11 cellular contexts compared by ENCODE assay signal in genomic region chr11:940496-941135, GRCh38. TPM values are rescaled to one million over a fixed set of nuclear protein-coding genes. Genes with fewer than 3 reads are reported as not detected.
DNase-seq lines count a peak whose midpoint lies in the region; ATAC-seq and TF ChIP-seq lines count a peak whose summit lies in the region.
"Had no signal": no experiment of that assay in that cellular context is flagged by ENCODE, and none has a peak within 500 bp of the region (broad histone marks: within the 10 kb centered on the region; RNA-seq: fewer than 3 reads in every experiment).

No MANE protein-coding gene starts in this region.

- H3K4me3 ChIP-seq in BLaER1, result no peak overlapping the region

- H3K9ac ChIP-seq in BLaER1 (peak overlapping the region; percentile 54; the same call in 1 of the 2 replicates), H9 (ENCODE audit: extremely low read depth, insufficient read length, low read length) (no peak overlapping the region)
- H3K9ac ChIP-seq: KMS-11 had no signal

- no peak overlapping the region for H2BK12ac ChIP-seq in H9 (ENCODE audit: insufficient read length, low read depth, low read length)

- no peak overlapping the region for H2BK20ac ChIP-seq in H9 (ENCODE audit: low read depth, low read length, poor library complexity, severe bottlenecking)

- no peak overlapping the region for H4K91ac ChIP-seq in H9 (ENCODE audit: insufficient read length, low read depth, low read length)

- TF ChIP-seq CTCF in H9 (conservative IDR thresholded peaks at IDR 0.05), result no peak

- H2AFZ ChIP-seq in H9 (ENCODE audit: low read length), result no peak overlapping the region

- H3K27ac Mint-ChIP-seq in H9, result peak overlapping the region; percentile 1 to 42 (median 11); a peak in 5 of 7 replicates
- H3K27ac Mint-ChIP-seq: HFFc6 had no signal

- H3K18ac ChIP-seq in H9 (ENCODE audit: insufficient read length, low read depth, low read length), result no peak overlapping the region

- H3K23me2 ChIP-seq in H9 (ENCODE audit: insufficient read length, low read depth, low read length, poor library complexity, severe bottlenecking), result no peaks in the 10 kb centered on the region

- no peak overlapping the region for H2AK5ac ChIP-seq in H9 (ENCODE audit: insufficient read length, low read length)

- H3K9me3 ChIP-seq in BLaER1 (no peaks in the 10 kb centered on the region; the same call in 1 of the 2 replicates), H9 (ENCODE audit: control insufficient read depth, low read depth, low read length) (no peaks in the 10 kb centered on the region)

- H3K4me1 ChIP-seq in BLaER1 (peaks cover 63% of the 10 kb centered on the region), H9 (ENCODE audit: insufficient read depth, low read length) (peaks cover 13% of the 10 kb centered on the region; the same call in 1 of the 2 replicates)

- no peak for ATAC-seq in HG02763 (IDR thresholded peaks at IDR 0.05; ENCODE audit: unreplicated experiment)

- H4K5ac ChIP-seq in H9 (ENCODE audit: insufficient read length, low read depth, low read length), result no peak overlapping the region

- H2BK120ac ChIP-seq in H9 (ENCODE audit: low read depth, low read length, poor library complexity, severe bottlenecking), result no peak overlapping the region

- H3K27me3 Mint-ChIP-seq in H9 (ENCODE audit: low read depth), result no peaks in the 10 kb centered on the region
- H3K27me3 Mint-ChIP-seq: CD8-positive, alpha-beta memory T cell had no signal

- DNase-seq in H9 (no peak), cerebellar cortex (ENCODE audit: low spot score) (peak; percentile 60), lung microvascular endothelial cell (ENCODE audit: low read depth in 2 of 2) (peak; percentile 62 to 70), NCI-H82 treated with DMSO at 0.1 percent for 48 hours (lab: John Stamatoyannopoulos, UW; ENCODE audit: unreplicated experiment) (no peak), SK-N-DZ (ENCODE audit: low spot score) (no peak), germinal center (ENCODE audit: low spot score) (no peak)
- DNase-seq: CD8-positive, alpha-beta memory T cell; HFFc6 had no signal

- H3K4me3 Mint-ChIP-seq in H9, result peak overlapping the region in 1 of 2 experiments; percentile 10; a peak in 1 of 5 replicates
- H3K4me3 Mint-ChIP-seq: HFFc6 had no signal

- H3T11ph ChIP-seq in H9 (ENCODE audit: low read length), result no peak overlapping the region

- H2BK5ac ChIP-seq in H9 (ENCODE audit: insufficient read length, low read length), result no peak overlapping the region

- peaks cover 3% of the 10 kb centered on the region for H3K79me1 ChIP-seq in H9 (ENCODE audit: insufficient read depth, low read depth, low read length, poor library complexity, severe bottlenecking)

- H3K79me2 ChIP-seq in H9 (ENCODE audit: insufficient read depth, low read length), result peaks cover 10% of the 10 kb centered on the region; the same call in 1 of the 2 replicates

- H4K20me1 ChIP-seq in BLaER1, result peaks cover 100% of the 10 kb centered on the region
- H4K20me1 ChIP-seq in H9 (ENCODE audit: control insufficient read depth, insufficient read depth, insufficient read length), result no peaks in the 10 kb centered on the region

- no peak overlapping the region for H3K23ac ChIP-seq in H9 (ENCODE audit: insufficient read length, low read depth, low read length)

- H3K27me3 ChIP-seq in BLaER1 (no peaks in the 10 kb centered on the region), H9 (ENCODE audit: insufficient read depth, low read length) (no peaks in the 10 kb centered on the region)

- H3K36me3 ChIP-seq in BLaER1, result peaks cover 52% of the 10 kb centered on the region

- H3K36me3 Mint-ChIP-seq in H9 (ENCODE audit: insufficient read depth in 1 of 3, low read depth in 3 of 3), result peaks cover 0 to 9% (median 4%) of the 10 kb centered on the region in 3 experiments; a peak in 6 of 7 replicates

- H3K27ac ChIP-seq in BLaER1 (peak overlapping the region; percentile 37), H9 (ENCODE audit: insufficient read length, low read depth, low read length) (no peak overlapping the region)
- H3K27ac ChIP-seq: KMS-11 had no signal

- H3K56ac ChIP-seq in H9 (ENCODE audit: insufficient read length, low read depth, low read length), result no peak overlapping the region

- no peak overlapping the region for H3K4ac ChIP-seq in H9 (ENCODE audit: low read depth, low read length)

- no peak overlapping the region for H2BK15ac ChIP-seq in H9 (ENCODE audit: low read depth, low read length)

- no peak overlapping the region for H4K8ac ChIP-seq in H9 (replicated peaks; ENCODE audit: insufficient read length, low read depth, low read length)

- H3K4me2 ChIP-seq in BLaER1 (peak overlapping the region; percentile 43), H9 (ENCODE audit: insufficient read depth, insufficient read length, low read length) (no peak overlapping the region)
- H3K4me2 ChIP-seq: KMS-11 had no signal

- WGBS in H9 (ENCODE audit: extremely low coverage, insufficient read length, low lambda C conversion rate), result no CpG with 5 or more reads among the region's 11 CpGs

- H3K14ac ChIP-seq in H9 (ENCODE audit: insufficient read depth, low read length), result no peak overlapping the region

- peaks cover 67 to 69% of the 10 kb centered on the region in 2 experiments for H3K4me1 Mint-ChIP-seq in H9

- no peaks in the 10 kb centered on the region for H3K9me3 Mint-ChIP-seq in H9
- H3K9me3 Mint-ChIP-seq: CD8-positive, alpha-beta memory T cell; HFFc6 had no signal

RNA-seq across cellular contexts. Expression of gene AP2A2, which starts 14.9 kb away (rescaled TPM):
- 51.7 and 53.7 TPM in 2 replicates for total RNA-seq in H9 (2021)
- total RNA-seq in lung microvascular endothelial cell, result 23.1 and 26.0 TPM in 2 replicates
- polyA plus RNA-seq in SK-N-DZ (2014; cell fraction: cytosol; rRNA removed), result 37.5 and 41.1 TPM in 2 replicates
- 67.3 and 80.9 TPM in 2 replicates for polyA plus RNA-seq in SK-N-DZ (2014; cell fraction: nucleus; rRNA removed)

RNA-seq across cellular contexts. Expression of gene CHID1, which starts 30.0 kb away (rescaled TPM):
- total RNA-seq in H9 (2021) (87.2 and 89.4 TPM in 2 replicates), lung microvascular endothelial cell (28.8 and 42.3 TPM in 2 replicates)
- 56.0 and 66.1 TPM in 2 replicates for polyA plus RNA-seq in SK-N-DZ (2014; cell fraction: cytosol; rRNA removed)
- 53.5 and 77.3 TPM in 2 replicates for polyA plus RNA-seq in SK-N-DZ (2014; cell fraction: nucleus; rRNA removed)

Comparison
In these comparisons a context has a peak if more than half of its experiments do, and no peak if none do; other contexts are left out.
1. DNase-seq: peak in cerebellar cortex (single experiment) and lung microvascular endothelial cell (2 of 2); none in H9 (single experiment), NCI-H82 treated with DMSO at 0.1 percent for 48 hours (single experiment), SK-N-DZ (single experiment) and germinal center (single experiment).